ENCODE assay signal across 8 cellular contexts in the genomic region with DNA sequence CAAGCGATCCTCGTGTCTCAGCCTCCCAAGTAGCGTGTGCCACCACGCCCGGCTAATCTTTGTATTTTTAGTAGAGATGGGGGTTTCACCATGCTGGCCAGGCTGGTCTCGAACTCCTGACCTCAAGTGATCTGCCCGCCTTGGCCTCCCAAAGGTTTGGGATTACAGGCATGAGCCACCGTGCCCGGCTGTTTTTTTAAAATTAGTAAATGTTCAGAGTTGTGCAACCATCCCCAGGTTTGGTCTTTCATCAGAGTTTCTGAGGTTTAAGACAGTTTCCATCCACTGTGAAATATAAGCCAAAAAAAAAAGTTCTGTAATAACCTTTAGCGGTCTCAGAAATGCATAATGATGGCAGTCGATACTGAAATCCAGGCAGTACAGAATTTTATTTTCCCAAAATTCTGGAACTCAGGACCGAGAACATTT. TPM values are rescaled to one million over a fixed set of nuclear protein-coding genes. Genes with fewer than 3 reads are reported as not detected.
A peak's percentile ranks its signal among the peaks of the same experiment; 100 is the strongest.
DNase-seq lines count a peak whose midpoint lies in the region; ATAC-seq and TF ChIP-seq lines count a peak whose summit lies in the region.

No MANE protein-coding gene starts in this region.

- TF ChIP-seq CTCF in SK-N-SH (IDR thresholded peaks at IDR 0.05), result no peak
- no peak for TF ChIP-seq CTCF in osteocyte (IDR thresholded peaks at IDR 0.05)

- ATAC-seq in HG02642 (IDR thresholded peaks at IDR 0.05; ENCODE audit: poor library complexity, unreplicated experiment), result peak; percentile 11

- WGBS in SK-N-SH (ENCODE audit: low lambda C conversion rate), result 17% methylated on average over 12 of the region's 12 CpGs

- H3K9ac ChIP-seq in SK-N-SH (peak overlapping the region; percentile 59), endocrine pancreas (ENCODE audit: control insufficient read depth, insufficient read depth, low read length) (peak overlapping the region; percentile 47)

- no peaks in the 10 kb centered on the region for H3K9me2 ChIP-seq in SK-N-SH

- DNase-seq in SK-N-SH (no peak), osteocyte (ENCODE audit: extremely low spot score, unreplicated experiment) (no peak), cerebellar cortex (ENCODE audit: low spot score) (no peak), superior temporal gyrus (ENCODE audit: extremely low spot score) (no peak), NCI-H1417 (lab: John Stamatoyannopoulos, UW) (no peak)

- POLR2A ChIA-PET in SK-N-SH (lab: Yijun Ruan, JAX), result interaction anchor here (0.5 to 4.0 kb wide), 8 partner anchors 10 to 586 kb away, joined by 3 to 32 read pairs (median 4); partner anchors contain the start of gene KHDC4

- H3K27ac Mint-ChIP-seq in osteocyte (ENCODE audit: unreplicated experiment), result peak overlapping the region; percentile 80

- peak overlapping the region; percentile 87 for H2AFZ ChIP-seq in SK-N-SH (ENCODE audit: low read depth)

- peak overlapping the region; percentile 77 for H3K4me3 Mint-ChIP-seq in osteocyte (ENCODE audit: unreplicated experiment)

- no peak for TF ChIP-seq RAD21 in SK-N-SH (IDR thresholded peaks at IDR 0.05; ENCODE audit: low read length)

- H3F3A ChIP-seq in SK-N-SH (replicated peaks; ENCODE audit: insufficient read depth), result peaks cover 35% of the 10 kb centered on the region

- H3K9me3 ChIP-seq in SK-N-SH (no peaks in the 10 kb centered on the region), endocrine pancreas (ENCODE audit: control insufficient read depth, low read length) (no peaks in the 10 kb centered on the region)

- H3K4me3 ChIP-seq in GM08714 (ENCODE audit: low read length) (peak overlapping the region; percentile 52), SK-N-SH (ENCODE audit: low read depth in 2 of 2, low read length in 1 of 2) (peak overlapping the region; percentile 66 to 89), endocrine pancreas (ENCODE audit: control insufficient read depth, insufficient read depth, low read length) (peak overlapping the region; percentile 78)

- CTCF ChIA-PET in SK-N-SH (lab: Yijun Ruan, JAX), result interaction anchor here (0.8 to 1.6 kb wide), 2 partner anchors 80 to 208 kb away, joined by 3 read pairs; no protein-coding TSS in a partner anchor

- TF ChIP-seq EP300 in SK-N-SH (IDR thresholded peaks at IDR 0.05; ENCODE audit: borderline replicate concordance in 1 of 2, low read depth in 1 of 2, low read length in 1 of 2), result no peak

- H3K27me3 ChIP-seq in SK-N-SH (ENCODE audit: insufficient read depth) (no peaks in the 10 kb centered on the region), endocrine pancreas (ENCODE audit: control insufficient read depth, insufficient read depth, low read length) (no peaks in the 10 kb centered on the region)

- H3K79me2 ChIP-seq in SK-N-SH (ENCODE audit: insufficient read depth), result peaks cover 73% of the 10 kb centered on the region

- peak overlapping the region; percentile 88 for H3K4me2 ChIP-seq in SK-N-SH

- peaks cover 29% of the 10 kb centered on the region for H3K4me1 Mint-ChIP-seq in osteocyte (ENCODE audit: unreplicated experiment)

- H3K27ac ChIP-seq in SK-N-SH (ENCODE audit: low read depth in 2 of 2, low read length in 1 of 2), result peak overlapping the region; percentile 90 to 95

- H3K27me3 Mint-ChIP-seq in osteocyte (ENCODE audit: unreplicated experiment), result peaks cover 4% of the 10 kb centered on the region

- no peaks in the 10 kb centered on the region for H4K20me1 ChIP-seq in SK-N-SH (ENCODE audit: insufficient read depth)

- peaks cover 9 to 17% of the 10 kb centered on the region in 2 experiments; a peak in 3 of 4 replicates for H3K4me1 ChIP-seq in SK-N-SH (ENCODE audit: control insufficient read depth in 1 of 2, insufficient read depth in 2 of 2, low read depth in 1 of 2, low read length in 1 of 2)
- peaks cover 7% of the 10 kb centered on the region for H3K4me1 ChIP-seq in endocrine pancreas (ENCODE audit: control insufficient read depth, insufficient read depth, low read length)

- H3K36me3 Mint-ChIP-seq in osteocyte (ENCODE audit: unreplicated experiment), result peaks cover 7% of the 10 kb centered on the region

- no peaks in the 10 kb centered on the region for H3K9me3 Mint-ChIP-seq in osteocyte (ENCODE audit: unreplicated experiment)

- H3K36me3 ChIP-seq in SK-N-SH (replicated peaks in 1 of 2; ENCODE audit: control insufficient read depth in 1 of 2, insufficient read depth in 2 of 2, low read length in 1 of 2) (peaks cover 14 to 16% of the 10 kb centered on the region in 2 experiments), endocrine pancreas (ENCODE audit: control insufficient read depth, insufficient read depth, low read length) (no peaks in the 10 kb centered on the region)

TF ChIP-seq in SK-N-SH, 30 proteins besides CTCF, POLR2A, EP300 and RAD21:
- TF ChIP-seq PBX3 (IDR thresholded peaks at IDR 0.05) (no peak), MXI1 (IDR thresholded peaks at IDR 0.05; ENCODE audit: low read depth, low read length) (no peak), EZH2phosphoT487 (IDR thresholded peaks at IDR 0.05; ENCODE audit: borderline replicate concordance, low read depth) (no peak), TCF12 (IDR thresholded peaks at IDR 0.05) (no peak), YY1 (IDR thresholded peaks at IDR 0.05; ENCODE audit: low read depth) (0 out of 2 replicates have a peak, but pooled peaks have one; percentile 28)
- TF ChIP-seq, protein P1, sequence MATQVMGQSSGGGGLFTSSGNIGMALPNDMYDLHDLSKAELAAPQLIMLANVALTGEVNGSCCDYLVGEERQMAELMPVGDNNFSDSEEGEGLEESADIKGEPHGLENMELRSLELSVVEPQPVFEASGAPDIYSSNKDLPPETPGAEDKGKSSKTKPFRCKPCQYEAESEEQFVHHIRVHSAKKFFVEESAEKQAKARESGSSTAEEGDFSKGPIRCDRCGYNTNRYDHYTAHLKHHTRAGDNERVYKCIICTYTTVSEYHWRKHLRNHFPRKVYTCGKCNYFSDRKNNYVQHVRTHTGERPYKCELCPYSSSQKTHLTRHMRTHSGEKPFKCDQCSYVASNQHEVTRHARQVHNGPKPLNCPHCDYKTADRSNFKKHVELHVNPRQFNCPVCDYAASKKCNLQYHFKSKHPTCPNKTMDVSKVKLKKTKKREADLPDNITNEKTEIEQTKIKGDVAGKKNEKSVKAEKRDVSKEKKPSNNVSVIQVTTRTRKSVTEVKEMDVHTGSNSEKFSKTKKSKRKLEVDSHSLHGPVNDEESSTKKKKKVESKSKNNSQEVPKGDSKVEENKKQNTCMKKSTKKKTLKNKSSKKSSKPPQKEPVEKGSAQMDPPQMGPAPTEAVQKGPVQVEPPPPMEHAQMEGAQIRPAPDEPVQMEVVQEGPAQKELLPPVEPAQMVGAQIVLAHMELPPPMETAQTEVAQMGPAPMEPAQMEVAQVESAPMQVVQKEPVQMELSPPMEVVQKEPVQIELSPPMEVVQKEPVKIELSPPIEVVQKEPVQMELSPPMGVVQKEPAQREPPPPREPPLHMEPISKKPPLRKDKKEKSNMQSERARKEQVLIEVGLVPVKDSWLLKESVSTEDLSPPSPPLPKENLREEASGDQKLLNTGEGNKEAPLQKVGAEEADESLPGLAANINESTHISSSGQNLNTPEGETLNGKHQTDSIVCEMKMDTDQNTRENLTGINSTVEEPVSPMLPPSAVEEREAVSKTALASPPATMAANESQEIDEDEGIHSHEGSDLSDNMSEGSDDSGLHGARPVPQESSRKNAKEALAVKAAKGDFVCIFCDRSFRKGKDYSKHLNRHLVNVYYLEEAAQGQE (IDR thresholded peaks at IDR 0.05; ENCODE audit: low read depth, low read length), result no peak
- TF ChIP-seq, protein P2, sequence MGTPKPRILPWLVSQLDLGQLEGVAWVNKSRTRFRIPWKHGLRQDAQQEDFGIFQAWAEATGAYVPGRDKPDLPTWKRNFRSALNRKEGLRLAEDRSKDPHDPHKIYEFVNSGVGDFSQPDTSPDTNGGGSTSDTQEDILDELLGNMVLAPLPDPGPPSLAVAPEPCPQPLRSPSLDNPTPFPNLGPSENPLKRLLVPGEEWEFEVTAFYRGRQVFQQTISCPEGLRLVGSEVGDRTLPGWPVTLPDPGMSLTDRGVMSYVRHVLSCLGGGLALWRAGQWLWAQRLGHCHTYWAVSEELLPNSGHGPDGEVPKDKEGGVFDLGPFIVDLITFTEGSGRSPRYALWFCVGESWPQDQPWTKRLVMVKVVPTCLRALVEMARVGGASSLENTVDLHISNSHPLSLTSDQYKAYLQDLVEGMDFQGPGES (IDR thresholded peaks at IDR 0.05; ENCODE audit: low read depth, low read length), result no peak

RNA-seq across cellular contexts. Expression of gene SYT11, which starts 0.5 kb away (rescaled TPM):
- polyA plus RNA-seq in SK-N-SH (2012; rRNA removed), result 26.7 and 37.0 TPM in 2 replicates
- polyA plus RNA-seq in SK-N-SH (2012; cell fraction: cytosol; rRNA removed), result 27.3 and 31.5 TPM in 2 replicates
- polyA plus RNA-seq in SK-N-SH (2012; cell fraction: nucleus; rRNA removed), result 18.5 and 34.6 TPM in 2 replicates
- total RNA-seq in osteocyte, result 5.3 TPM in 2 replicates

RNA-seq across cellular contexts. Expression of gene GON4L, which starts 1.8 kb away (rescaled TPM):
- polyA plus RNA-seq in SK-N-SH (2012; rRNA removed), result 16.5 and 24.6 TPM in 2 replicates
- 12.1 and 12.3 TPM in 2 replicates for polyA plus RNA-seq in SK-N-SH (2012; cell fraction: cytosol; rRNA removed)
- 59.9 and 75.9 TPM in 2 replicates for polyA plus RNA-seq in SK-N-SH (2012; cell fraction: nucleus; rRNA removed)
- total RNA-seq in osteocyte, result 56.3 and 57.0 TPM in 2 replicates

RNA-seq across cellular contexts. Expression of gene RIT1, which starts 52.3 kb away (rescaled TPM):
- 28.8 and 35.3 TPM in 2 replicates for polyA plus RNA-seq in SK-N-SH (2012; rRNA removed)
- 35.5 and 36.8 TPM in 2 replicates for polyA plus RNA-seq in SK-N-SH (2012; cell fraction: cytosol; rRNA removed)
- polyA plus RNA-seq in SK-N-SH (2012; cell fraction: nucleus; rRNA removed), result 18.0 and 29.0 TPM in 2 replicates
- total RNA-seq in osteocyte, result 43.1 and 45.6 TPM in 2 replicates
